9 cellular contexts compared by ENCODE assay signal in the genomic region with DNA sequence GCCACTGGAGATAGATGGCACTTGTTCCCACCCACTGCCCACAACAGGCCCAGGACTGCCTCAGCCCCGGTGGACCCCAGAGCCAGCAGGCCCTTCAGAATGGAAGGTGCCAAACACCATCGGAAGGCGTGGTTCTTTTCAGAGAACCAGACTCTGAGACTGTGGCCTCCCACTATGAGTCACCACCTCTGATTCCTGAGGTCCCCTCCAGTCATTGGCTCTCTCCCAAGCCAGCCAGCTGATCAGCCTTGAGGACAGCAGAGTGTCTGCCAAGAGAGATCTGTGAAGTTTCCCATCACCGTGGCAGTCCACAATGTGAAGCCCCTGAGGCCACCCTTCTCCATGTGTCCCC. TPM values are rescaled to one million over a fixed set of nuclear protein-coding genes. Genes with fewer than 3 reads are reported as not detected.
DNase-seq lines count a peak whose midpoint lies in the region; ATAC-seq and TF ChIP-seq lines count a peak whose summit lies in the region.
"Had no signal": no experiment of that assay in that cellular context is flagged by ENCODE, and none has a peak within 500 bp of the region (broad histone marks: within the 10 kb centered on the region; RNA-seq: fewer than 3 reads in every experiment).

No MANE protein-coding gene starts in this region.

- peaks cover 0 to 41% (median 17%) of the 10 kb centered on the region in 10 experiments; a peak in 13 of 20 replicates for H3K4me1 ChIP-seq in BLaER1 treated with 17β-estradiol and CSF1 and Interleukin-3, amounts not matched to agents 10 nM and 100 nM
- H3K4me1 ChIP-seq in PC-9 (replicated peaks; ENCODE audit: insufficient read depth) (peaks cover 60% of the 10 kb centered on the region), left lung (peaks cover 14 to 16% of the 10 kb centered on the region in 2 donors), testis (no peaks in the 10 kb centered on the region)

- peaks cover 0 to 11% (median 0%) of the 10 kb centered on the region in 11 experiments; a peak in 5 of 22 replicates for H3K9me3 ChIP-seq in BLaER1 treated with 17β-estradiol and CSF1 and Interleukin-3, amounts not matched to agents 10 nM and 100 nM (replicated peaks in 1 of 11)
- H3K9me3 ChIP-seq in PC-9 (ENCODE audit: insufficient read depth, low read depth) (no peaks in the 10 kb centered on the region), left lung (no peaks in the 10 kb centered on the region), testis (no peaks in the 10 kb centered on the region)

- H4K20me1 ChIP-seq in BLaER1 treated with 17β-estradiol and CSF1 and Interleukin-3, amounts not matched to agents 10 nM and 100 nM = no peaks in the 10 kb centered on the region
- H4K20me1 ChIP-seq in PC-9 (ENCODE audit: insufficient read depth) = no peaks in the 10 kb centered on the region

- DNase-seq in PC-9 = peak; percentile 90 to 94
- peak; percentile 96 for DNase-seq in brain microvascular endothelial cell
- DNase-seq in left lung = peak in 1 of 2 donors; percentile 91
- peak; percentile 86 for DNase-seq in testis
- DNase-seq in NCI-H1417 (lab: John Stamatoyannopoulos, UW) = no peak

- peak overlapping the region in 6 of 11 experiments; percentile 42 to 76 (median 65); a peak in 12 of 22 replicates for H3K4me2 ChIP-seq in BLaER1 treated with 17β-estradiol and CSF1 and Interleukin-3, amounts not matched to agents 10 nM and 100 nM
- peak overlapping the region; percentile 51 for H3K4me2 ChIP-seq in PC-9

- CTCF ChIA-PET in PC-9 (lab: Charles Lee) = interaction anchor here (0.6 kb wide), 1 partner anchor 308 kb away, joined by 7 read pairs; no protein-coding TSS in a partner anchor

- H3K9me2 ChIP-seq in PC-9 (ENCODE audit: insufficient read depth) = no peaks in the 10 kb centered on the region

- no TSS peak for BruUV-seq in PC-9 (replicated peaks; lab: Mats Ljungman, UMichigan)

- peak overlapping the region in 2 of 11 experiments; percentile 26 to 33; a peak in 3 of 22 replicates for H3K27ac ChIP-seq in BLaER1 treated with 17β-estradiol and CSF1 and Interleukin-3, amounts not matched to agents 10 nM and 100 nM
- H3K27ac ChIP-seq in PC-9 (no peak overlapping the region), brain microvascular endothelial cell (peak overlapping the region; percentile 7), left lung (no peak overlapping the region), testis (no peak overlapping the region)

- no peaks in the 10 kb centered on the region for H3K27me3 ChIP-seq in BLaER1 treated with 17β-estradiol and CSF1 and Interleukin-3, amounts not matched to agents 10 nM and 100 nM
- H3K27me3 ChIP-seq in PC-9 (ENCODE audit: insufficient read depth, low read depth) = no peaks in the 10 kb centered on the region
- no peaks in the 10 kb centered on the region for H3K27me3 ChIP-seq in brain microvascular endothelial cell (replicated peaks)
- H3K27me3 ChIP-seq in left lung = no peaks in the 10 kb centered on the region
- H3K27me3 ChIP-seq in testis = no peaks in the 10 kb centered on the region

- 34 to 47% methylated on average over 2 to 4 of the region's 4 CpGs for WGBS in testis, 2 donors

- in situ Hi-C loops in brain microvascular endothelial cell (cut with HindIII; ENCODE audit: low pct_ligation_motif_present, low sequenced_read_pairs) = no loop called here

- TF ChIP-seq CTCF in PC-9 (conservative IDR thresholded peaks at IDR 0.05) = no peak
- no peak for TF ChIP-seq CTCF in brain microvascular endothelial cell (IDR thresholded peaks at IDR 0.05; ENCODE audit: low read depth, low read length, missing control alignments)
- no peak for TF ChIP-seq CTCF in left lung (IDR thresholded peaks at IDR 0.05)
- no peak for TF ChIP-seq CTCF in testis (IDR thresholded peaks at IDR 0.05)

- H3K9ac ChIP-seq in BLaER1 treated with 17β-estradiol and CSF1 and Interleukin-3, amounts not matched to agents 10 nM and 100 nM = no peak overlapping the region

- POLR2A ChIA-PET in PC-9 (lab: Charles Lee; ENCODE audit: unreplicated experiment) = interaction anchor here (0.5 kb wide), 2 partner anchors 10 to 225 kb away, joined by 5 read pairs; no protein-coding TSS in a partner anchor

- no peaks in the 10 kb centered on the region for H3K79me2 ChIP-seq in PC-9 (ENCODE audit: low read depth)

- peak; percentile 89 for ATAC-seq in GM19035 (IDR thresholded peaks at IDR 0.05; ENCODE audit: unreplicated experiment)
- peak; percentile 92 for ATAC-seq in HG03066 (IDR thresholded peaks at IDR 0.05; ENCODE audit: low read depth, unreplicated experiment)
- ATAC-seq in left lung = peak; percentile 76

- H2AFZ ChIP-seq in PC-9 = no peak overlapping the region; the same call in 1 of the 2 replicates

- TF ChIP-seq POLR2A in testis (IDR thresholded peaks at IDR 0.05) = no peak

- H3K4me3 ChIP-seq in BLaER1 treated with 17β-estradiol and CSF1 and Interleukin-3, amounts not matched to agents 10 nM and 100 nM = no peak overlapping the region
- H3K4me3 ChIP-seq in PC-9 (no peak overlapping the region), brain microvascular endothelial cell (ENCODE audit: low read depth, low read length) (no peak overlapping the region), left lung (no peak overlapping the region), testis (no peak overlapping the region)

- no peaks in the 10 kb centered on the region for H3K36me3 ChIP-seq in BLaER1 treated with 17β-estradiol and CSF1 and Interleukin-3, amounts not matched to agents 10 nM and 100 nM
- H3K36me3 ChIP-seq in PC-9 (ENCODE audit: low read depth) (no peaks in the 10 kb centered on the region), brain microvascular endothelial cell (replicated peaks) (no peaks in the 10 kb centered on the region), left lung (no peaks in the 10 kb centered on the region), testis (ENCODE audit: low read depth, missing control alignments) (no peaks in the 10 kb centered on the region)

- peaks cover 39% of the 10 kb centered on the region for H3F3A ChIP-seq in PC-9 (ENCODE audit: insufficient read depth, low read depth)

- intact Hi-C loops in PC-9 (cut with micrococcal nuclease; ENCODE audit: unreplicated experiment) = loop anchor here (1.0 kb wide), 1 partner anchor 10 kb away; no protein-coding TSS in a partner anchor
- intact Hi-C loops in left lung (cut with DNase I) = no loop called here
- intact Hi-C loops in testis (cut with DNase I; ENCODE audit: low total_unique reads) = no loop called here

RNA-seq across cellular contexts. Expression of a gene that starts 10.4 kb away (rescaled TPM):
- total RNA-seq in PC-9 (2021) (75.9 and 81.2 TPM in 2 replicates), left lung (10 to 100 TPM; 61.4 to 84.9 TPM), testis (10 to 100 TPM; 74.0 to 74.5 TPM)
- 16.3 TPM for polyA plus RNA-seq in testis (ENCODE audit: insufficient read depth, low read depth, low replicate concordance)

RNA-seq across cellular contexts. Expression of a gene that starts 20.0 kb away (rescaled TPM):
- 5.8 and 6.1 TPM in 2 replicates for total RNA-seq in PC-9 (2021)
- total RNA-seq in left lung = under 1 TPM in 1 of 2 donors, not detected in 1; 0.50 TPM
- total RNA-seq in testis = under 1 TPM in 1 of 2 donors, not detected in 1; 0.63 TPM
- polyA plus RNA-seq in testis (ENCODE audit: insufficient read depth, low read depth, low replicate concordance) = not detected
- total RNA-seq: frontal cortex had no signal

Comparison
In these comparisons a context has a peak if more than half of its experiments do, and no peak if none do; other contexts are left out.
1. DNase-seq: peak in PC-9 (2 of 2), brain microvascular endothelial cell (single experiment) and testis (single experiment); none in NCI-H1417 (0 of 3).
2. Peak in every context shown above with its lines, with median percentiles within 50 percentile points of each other: ATAC-seq.